ENCODE assay signal across 1 cellular context in the genomic region with DNA sequence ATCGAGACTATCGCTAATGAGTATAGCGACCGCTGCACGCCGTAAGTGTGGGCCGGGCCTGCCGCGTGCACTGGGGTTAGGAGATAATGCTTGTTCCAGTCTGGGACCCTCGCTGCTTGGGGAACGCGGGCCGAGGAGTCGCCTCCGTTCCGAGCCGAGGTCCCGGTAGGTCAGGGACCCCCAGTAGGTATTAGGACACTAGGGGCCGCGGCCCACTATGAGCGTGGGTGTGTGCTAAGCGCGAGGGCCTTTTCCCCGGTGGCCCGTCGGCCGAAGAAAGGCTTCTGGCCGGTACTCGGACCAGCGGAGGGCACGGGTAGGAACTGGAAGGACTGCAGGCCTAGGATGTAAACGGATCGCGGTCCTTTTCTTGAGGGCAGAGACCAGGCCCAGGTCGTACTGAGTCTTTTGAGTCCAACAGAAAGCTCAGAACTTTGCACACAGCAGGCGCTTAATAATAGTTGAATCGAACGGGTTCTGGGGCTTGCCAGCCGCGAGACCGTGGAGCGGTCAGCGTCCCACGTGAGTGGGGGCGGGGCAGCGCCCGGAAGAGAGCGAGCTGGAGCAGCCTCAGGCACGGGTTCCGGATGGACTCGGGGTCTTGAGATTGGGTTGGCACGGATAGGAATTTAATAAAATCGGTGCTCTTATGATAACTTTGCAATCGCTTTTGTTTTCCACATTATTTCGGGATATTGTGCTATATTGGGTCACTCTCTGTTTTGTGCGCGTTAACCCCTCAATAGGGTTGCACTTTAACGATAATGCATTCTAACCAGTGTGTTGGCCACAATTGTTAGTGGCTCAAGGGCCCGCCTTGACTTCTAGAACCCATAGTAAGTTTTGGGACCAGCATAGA.
TF ChIP-seq lines count a peak whose summit lies in the region.

No MANE protein-coding gene starts in this region.

TF ChIP-seq in GM12878, 131 proteins besides CTCF, POLR2A, EP300 and RAD21 (continued from another document):
- TF ChIP-seq SKIL (IDR thresholded peaks at IDR 0.05; ENCODE audit: low read depth, poor library complexity, severe bottlenecking) (no peak), MEF2A (IDR thresholded peaks at IDR 0.05; ENCODE audit: insufficient read depth, low read depth, low read length) (no peak), NRF1 (conservative IDR thresholded peaks at IDR 0.05; ENCODE audit: low read depth, low read length) (no peak), CHD4 (IDR thresholded peaks at IDR 0.05) (no peak), ATF2 (IDR thresholded peaks at IDR 0.05; ENCODE audit: low read length) (no peak), NBN (IDR thresholded peaks at IDR 0.05) (no peak), ZNF384 (IDR thresholded peaks at IDR 0.05; ENCODE audit: borderline replicate concordance, low read depth, low read length) (no peak), BACH1 (IDR thresholded peaks at IDR 0.05; ENCODE audit: borderline replicate concordance) (peak; percentile 9; the same call in 1 of the 2 replicates), EED (IDR thresholded peaks at IDR 0.05; ENCODE audit: low read depth) (no peak), FOXM1 (IDR thresholded peaks at IDR 0.05; ENCODE audit: low read depth, low read length) (no peak), GATAD2B (conservative IDR thresholded peaks at IDR 0.05; ENCODE audit: low read depth) (peak; percentile 42; the same call in 1 of the 2 replicates), NKRF (conservative IDR thresholded peaks at IDR 0.05) (peak; percentile 40; the same call in 1 of the 2 replicates), SMAD5 (IDR thresholded peaks at IDR 0.05; ENCODE audit: low read depth) (no peak), RUNX3 (IDR thresholded peaks at IDR 0.05; ENCODE audit: low read length) (peak; percentile 40; the same call in 1 of the 2 replicates), ZBTB33 (IDR thresholded peaks at IDR 0.05) (no peak), MYC (IDR thresholded peaks at IDR 0.05; ENCODE audit: insufficient read depth, insufficient read length, insufficient replicate concordance, low read length, severe bottlenecking) (peak; percentile 38), PRDM15 (CRISPR knock-in tag; IDR thresholded peaks at IDR 0.05) (0 out of 2 replicates have a peak, but pooled peaks have one; percentile 24), MYB (IDR thresholded peaks at IDR 0.05; ENCODE audit: borderline replicate concordance, low read depth, low read length) (no peak), TARDBP (IDR thresholded peaks at IDR 0.05; ENCODE audit: borderline replicate concordance) (0 out of 2 replicates have a peak, but pooled peaks have one; percentile 48), NR2F1 (conservative IDR thresholded peaks at IDR 0.05) (no peak), PML (IDR thresholded peaks at IDR 0.05; ENCODE audit: low read length) (no peak), BCL11A (IDR thresholded peaks at IDR 0.05; ENCODE audit: low read depth, low read length) (no peak), SMARCA5 (IDR thresholded peaks at IDR 0.05) (no peak), NR2C2 (IDR thresholded peaks at IDR 0.05; ENCODE audit: borderline replicate concordance, control insufficient read depth, insufficient read length, low read depth) (no peak)
- TF ChIP-seq, protein P1, sequence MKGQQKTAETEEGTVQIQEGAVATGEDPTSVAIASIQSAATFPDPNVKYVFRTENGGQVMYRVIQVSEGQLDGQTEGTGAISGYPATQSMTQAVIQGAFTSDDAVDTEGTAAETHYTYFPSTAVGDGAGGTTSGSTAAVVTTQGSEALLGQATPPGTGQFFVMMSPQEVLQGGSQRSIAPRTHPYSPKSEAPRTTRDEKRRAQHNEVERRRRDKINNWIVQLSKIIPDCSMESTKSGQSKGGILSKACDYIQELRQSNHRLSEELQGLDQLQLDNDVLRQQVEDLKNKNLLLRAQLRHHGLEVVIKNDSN (IDR thresholded peaks at IDR 0.05; ENCODE audit: borderline replicate concordance, extremely low read length, insufficient read depth, low read depth, low read length) = peak; percentile 71
